ENCODE assay signal across 9 cellular contexts in the genomic region with DNA sequence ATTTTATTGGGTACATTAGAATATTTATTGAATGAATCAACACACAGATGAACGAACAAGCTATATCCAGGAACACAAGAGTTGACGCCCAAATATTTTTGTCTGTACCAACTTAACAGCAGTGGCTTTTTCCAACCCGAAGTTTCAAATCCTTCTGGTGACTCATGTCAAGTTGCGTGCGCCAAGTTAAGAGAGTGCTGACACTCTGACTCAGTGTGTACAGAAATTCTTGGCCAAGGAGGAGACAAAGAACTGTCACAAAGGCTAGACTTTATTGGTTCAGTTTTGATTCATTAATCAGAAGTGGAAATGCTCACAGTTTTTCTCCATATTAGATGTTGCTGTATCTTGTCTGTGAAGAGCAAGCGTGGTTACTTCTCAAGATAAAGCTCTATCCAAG. TPM values are rescaled to one million over a fixed set of nuclear protein-coding genes. Genes with fewer than 3 reads are reported as not detected.
DNase-seq lines count a peak whose midpoint lies in the region; ATAC-seq and TF ChIP-seq lines count a peak whose summit lies in the region.
"Had no signal": no experiment of that assay in that cellular context is flagged by ENCODE, and none has a peak within 500 bp of the region (broad histone marks: within the 10 kb centered on the region; RNA-seq: fewer than 3 reads in every experiment).

No MANE protein-coding gene starts in this region.

- H3K27ac ChIP-seq in psoas muscle, result peak overlapping the region; percentile 58
- H3K27ac ChIP-seq in effector memory CD4-positive, alpha-beta T cell (ENCODE audit: insufficient read depth, low read length, poor library complexity, severe bottlenecking), result no peak overlapping the region

- TF ChIP-seq CTCF in fibroblast of mammary gland (conservative IDR thresholded peaks at IDR 0.05; ENCODE audit: control insufficient read depth, insufficient read depth, low read depth, low read length) (no peak), psoas muscle (IDR thresholded peaks at IDR 0.05) (no peak)

- intact Hi-C loops in psoas muscle (cut with DNase I), result no loop called here

- no peaks in the 10 kb centered on the region for H3K36me3 ChIP-seq in psoas muscle (ENCODE audit: insufficient read depth in 1 of 2, low read depth in 1 of 2)
- H3K36me3 ChIP-seq in effector memory CD4-positive, alpha-beta T cell (ENCODE audit: control insufficient read depth, insufficient read depth, low read length), result no peaks in the 10 kb centered on the region

- H3K4me3 ChIP-seq in fibroblast of mammary gland (ENCODE audit: control insufficient read depth, low read depth, low read length), result no peak overlapping the region
- H3K4me3 ChIP-seq in psoas muscle, result no peak overlapping the region
- H3K4me3 ChIP-seq in effector memory CD4-positive, alpha-beta T cell (ENCODE audit: insufficient read depth, low read depth, low read length, poor library complexity, severe bottlenecking), result no peak overlapping the region
- H3K4me3 ChIP-seq: GM12878 had no signal

- peak; percentile 91 to 97 (median 92) for ATAC-seq in psoas muscle
- no peak for ATAC-seq in GM21367 (IDR thresholded peaks at IDR 0.05; ENCODE audit: unreplicated experiment)
- ATAC-seq: GM12878 had no signal

- H3K27me3 ChIP-seq in psoas muscle (ENCODE audit: insufficient read depth in 3 of 3, low read length in 2 of 3), result no peaks in the 10 kb centered on the region
- H3K27me3 ChIP-seq in effector memory CD4-positive, alpha-beta T cell (replicated peaks; ENCODE audit: control insufficient read depth, insufficient read depth, low read length, poor library complexity, severe bottlenecking), result no peaks in the 10 kb centered on the region

- 16 to 25% (median 23%) methylated on average over 6 of the region's 6 CpGs for WGBS in psoas muscle, 3 donors

- DNase-seq in ELR (ENCODE audit: low read depth), result peak; percentile 95
- peak; percentile 27 for DNase-seq in RPMI8226
- DNase-seq in fibroblast of mammary gland (ENCODE audit: low read depth), result peak; percentile 94
- DNase-seq in psoas muscle, result no peak
- DNase-seq in NCI-H2081 treated with DMSO at 0.1 percent for 48 hours (lab: John Stamatoyannopoulos, UW), result no peak
- no peak for DNase-seq in effector CD4-positive, alpha-beta T cell
- no peak for DNase-seq in effector memory CD4-positive, alpha-beta T cell

- no peaks in the 10 kb centered on the region for H3K9me3 ChIP-seq in psoas muscle
- no peaks in the 10 kb centered on the region for H3K9me3 ChIP-seq in effector memory CD4-positive, alpha-beta T cell (ENCODE audit: control insufficient read depth, low read length)

- peaks cover 29% of the 10 kb centered on the region for H3K4me1 ChIP-seq in psoas muscle
- H3K4me1 ChIP-seq in effector memory CD4-positive, alpha-beta T cell (ENCODE audit: control insufficient read depth, insufficient read depth, low read length, poor library complexity, severe bottlenecking), result no peaks in the 10 kb centered on the region

RNA-seq across cellular contexts. Expression of a gene that starts 59.6 kb away (rescaled TPM):
- total RNA-seq in psoas muscle, result 10 to 100 TPM; 29.7 to 63.6 (median 36.2) TPM
- 10 to 100 TPM; 10.4 to 22.8 (median 19.3) TPM for polyA plus RNA-seq in psoas muscle

Comparison
In these comparisons a context has a peak if more than half of its experiments do, and no peak if none do; other contexts are left out.
1. DNase-seq: peak in ELR (single experiment), RPMI8226 (single experiment) and fibroblast of mammary gland (single experiment); none in psoas muscle (0 of 2), NCI-H2081 treated with DMSO at 0.1 percent for 48 hours (single experiment), effector CD4-positive, alpha-beta T cell (single experiment) and effector memory CD4-positive, alpha-beta T cell (0 of 3).